Comparison of ENCODE assay signal across 9 cellular contexts in the genomic region with DNA sequence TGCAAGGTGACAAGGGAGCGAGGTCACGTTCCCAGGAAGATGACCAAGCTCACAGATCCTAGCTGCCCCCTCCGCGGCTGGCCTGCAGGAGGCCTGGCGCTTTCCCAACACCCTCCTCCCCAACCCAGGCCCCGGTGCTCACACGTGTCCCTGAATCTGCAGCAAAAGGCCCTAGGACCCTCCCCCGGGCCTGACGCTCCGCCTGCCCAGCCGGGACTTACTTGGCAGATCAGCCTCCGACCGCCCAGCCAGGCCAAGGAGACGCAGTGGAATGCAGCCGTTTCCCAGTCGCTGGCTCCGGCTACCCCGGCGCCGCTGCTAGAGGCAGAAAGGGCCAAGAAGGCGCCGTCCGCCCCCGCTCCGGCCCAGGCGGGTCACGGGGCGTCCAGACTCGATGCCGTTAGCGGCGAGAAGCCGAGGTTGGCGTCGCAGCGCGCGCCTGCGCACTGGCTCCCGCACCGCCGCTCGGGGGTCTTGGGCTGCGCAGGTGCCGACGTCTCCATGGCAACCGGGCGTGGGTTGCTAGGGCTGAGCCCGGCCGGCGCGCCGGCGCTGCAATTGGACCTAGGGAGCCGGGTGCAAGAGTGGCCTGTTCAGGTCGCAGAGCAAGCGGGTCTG. TPM values are rescaled to one million over a fixed set of nuclear protein-coding genes. Genes with fewer than 3 reads are reported as not detected.
DNase-seq lines count a peak whose midpoint lies in the region; ATAC-seq and TF ChIP-seq lines count a peak whose summit lies in the region.
"Had no signal": no experiment of that assay in that cellular context is flagged by ENCODE, and none has a peak within 500 bp of the region (broad histone marks: within the 10 kb centered on the region; RNA-seq: fewer than 3 reads in every experiment).

A gene with protein sequence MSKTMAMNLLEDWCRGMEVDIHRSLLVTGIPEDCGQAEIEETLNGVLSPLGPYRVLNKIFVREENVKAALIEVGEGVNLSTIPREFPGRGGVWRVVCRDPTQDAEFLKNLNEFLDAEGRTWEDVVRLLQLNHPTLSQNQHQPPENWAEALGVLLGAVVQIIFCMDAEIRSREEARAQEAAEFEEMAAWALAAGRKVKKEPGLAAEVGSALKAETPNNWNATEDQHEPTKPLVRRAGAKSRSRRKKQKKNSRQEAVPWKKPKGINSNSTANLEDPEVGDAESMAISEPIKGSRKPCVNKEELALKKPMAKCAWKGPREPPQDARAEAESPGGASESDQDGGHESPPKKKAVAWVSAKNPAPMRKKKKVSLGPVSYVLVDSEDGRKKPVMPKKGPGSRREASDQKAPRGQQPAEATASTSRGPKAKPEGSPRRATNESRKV (minus strand): TSS at position 448 of the 618 bp plus-strand sequence. CDS start 528 bp downstream, outside the sequence.

- no peak within 1 kb of the TSS for H3K27ac Mint-ChIP-seq in natural killer cell treated with Interleukin-12 subunit alpha and Interleukin-12 subunit beta and Interleukin-15 and Interleukin-18, amount 100 ng/mL, for 72 hours
- H3K27ac Mint-ChIP-seq in natural killer cell = no peak within 1 kb of the TSS
- H3K27ac Mint-ChIP-seq in activated naive CD8-positive, alpha-beta T cell treated with anti-CD3 and anti-CD28 coated beads, Interleukin-2, amount 10 ng/mL, durations not matched to agents 7 days and 5 days = no peak within 1 kb of the TSS

- no peaks in the 10 kb centered on the region for H3K36me3 Mint-ChIP-seq in natural killer cell treated with Interleukin-12 subunit alpha and Interleukin-12 subunit beta and Interleukin-15 and Interleukin-18, amount 100 ng/mL, for 72 hours
- H3K36me3 Mint-ChIP-seq in natural killer cell = no peaks in the 10 kb centered on the region
- no peaks in the 10 kb centered on the region for H3K36me3 Mint-ChIP-seq in activated naive CD8-positive, alpha-beta T cell treated with anti-CD3 and anti-CD28 coated beads, Interleukin-2, amount 10 ng/mL, durations not matched to agents 7 days and 5 days

- POLR2A ChIA-PET in activated naive CD8-positive, alpha-beta T cell treated with anti-CD3 and anti-CD28 coated beads, Interleukin-2, amount 10 ng/mL, durations not matched to agents 7 days and 5 days (lab: Charles Lee) = interaction anchor here (0.5 kb wide), 1 partner anchor 1713 kb away, joined by 4 read pairs; no protein-coding TSS in a partner anchor

- H3K4me3 ChIP-seq in prostate gland = peak within 1 kb of the TSS; percentile 28 to 34

- peaks cover 0 to 6% of the 10 kb centered on the region in 2 donors for H3K4me1 Mint-ChIP-seq in natural killer cell treated with Interleukin-12 subunit alpha and Interleukin-12 subunit beta and Interleukin-15 and Interleukin-18, amount 100 ng/mL, for 72 hours (ENCODE audit: low read depth in 2 of 2)
- no peaks in the 10 kb centered on the region for H3K4me1 Mint-ChIP-seq in natural killer cell
- peaks cover 5% of the 10 kb centered on the region for H3K4me1 Mint-ChIP-seq in activated naive CD8-positive, alpha-beta T cell treated with anti-CD3 and anti-CD28 coated beads, Interleukin-2, amount 10 ng/mL, durations not matched to agents 7 days and 5 days

- no peaks in the 10 kb centered on the region for H3K4me1 ChIP-seq in prostate gland (replicated peaks)

- TF ChIP-seq POLR2A in prostate gland (IDR thresholded peaks at IDR 0.05) = no peak

- WGBS in prostate gland = 2% methylated on average over 50 of the region's 57 CpGs

- peak within 1 kb of the TSS; percentile 8 to 78 for H3K27ac ChIP-seq in prostate gland

- H3K27me3 Mint-ChIP-seq in natural killer cell treated with Interleukin-12 subunit alpha and Interleukin-12 subunit beta and Interleukin-15 and Interleukin-18, amount 100 ng/mL, for 72 hours = peaks cover 37 to 55% of the 10 kb centered on the region in 2 donors
- H3K27me3 Mint-ChIP-seq in natural killer cell (ENCODE audit: low read depth in 2 of 2) = peaks cover 36 to 42% of the 10 kb centered on the region in 2 donors
- H3K27me3 Mint-ChIP-seq in activated naive CD8-positive, alpha-beta T cell treated with anti-CD3 and anti-CD28 coated beads, Interleukin-2, amount 10 ng/mL, durations not matched to agents 7 days and 5 days = peaks cover 34% of the 10 kb centered on the region

- ATAC-seq in natural killer cell treated with Interleukin-12 subunit alpha and Interleukin-12 subunit beta and Interleukin-15 and Interleukin-18, amount 100 ng/mL, for 72 hours = peak; percentile 32 to 34
- ATAC-seq in natural killer cell (no peak), left cardiac atrium (peak; percentile 93 to 95), HG03432 (IDR thresholded peaks at IDR 0.05; ENCODE audit: unreplicated experiment) (no peak), GM21737 (IDR thresholded peaks at IDR 0.05; ENCODE audit: unreplicated experiment) (no peak)
- peak; percentile 62 for ATAC-seq in activated naive CD8-positive, alpha-beta T cell treated with anti-CD3 and anti-CD28 coated beads, Interleukin-2, amount 10 ng/mL, durations not matched to agents 7 days and 5 days (ENCODE audit: low read depth)

- no peaks in the 10 kb centered on the region for H3K36me3 ChIP-seq in prostate gland

- no peaks in the 10 kb centered on the region for H3K9me3 ChIP-seq in prostate gland

- DNase-seq in natural killer cell treated with Interleukin-12 subunit alpha and Interleukin-12 subunit beta and Interleukin-15 and Interleukin-18, amount 100 ng/mL, for 72 hours (ENCODE audit: low spot score) = no peak
- no peak for DNase-seq in natural killer cell
- peak; percentile 53 for DNase-seq in activated naive CD8-positive, alpha-beta T cell treated with anti-CD3 and anti-CD28 coated beads, Interleukin-2, amount 10 ng/mL, durations not matched to agents 7 days and 5 days
- DNase-seq in left cardiac atrium = peak; percentile 88
- no peak for DNase-seq in prostate gland (ENCODE audit: low spot score)
- DNase-seq in HuH-7.5 (ENCODE audit: low spot score) = no peak
- DNase-seq: DND-41 had no signal

- H3K27me3 ChIP-seq in prostate gland (replicated peaks; ENCODE audit: insufficient read depth) = no peaks in the 10 kb centered on the region

- no peak for TF ChIP-seq CTCF in natural killer cell (IDR thresholded peaks at IDR 0.05)
- TF ChIP-seq CTCF in prostate gland (IDR thresholded peaks at IDR 0.05) = peak in 1 of 4 experiments; percentile 6

- H3K4me3 Mint-ChIP-seq in natural killer cell treated with Interleukin-12 subunit alpha and Interleukin-12 subunit beta and Interleukin-15 and Interleukin-18, amount 100 ng/mL, for 72 hours = no peak within 1 kb of the TSS
- no peak within 1 kb of the TSS for H3K4me3 Mint-ChIP-seq in natural killer cell
- H3K4me3 Mint-ChIP-seq in activated naive CD8-positive, alpha-beta T cell treated with anti-CD3 and anti-CD28 coated beads, Interleukin-2, amount 10 ng/mL, durations not matched to agents 7 days and 5 days = peak within 1 kb of the TSS; percentile 54

- no peaks in the 10 kb centered on the region for H3K9me3 Mint-ChIP-seq in natural killer cell treated with Interleukin-12 subunit alpha and Interleukin-12 subunit beta and Interleukin-15 and Interleukin-18, amount 100 ng/mL, for 72 hours
- H3K9me3 Mint-ChIP-seq in natural killer cell = no peaks in the 10 kb centered on the region
- H3K9me3 Mint-ChIP-seq in activated naive CD8-positive, alpha-beta T cell treated with anti-CD3 and anti-CD28 coated beads, Interleukin-2, amount 10 ng/mL, durations not matched to agents 7 days and 5 days = no peaks in the 10 kb centered on the region

- intact Hi-C loops in natural killer cell (cut with micrococcal nuclease) = no loop called here
- intact Hi-C loops in left cardiac atrium (cut with DNase I) = no loop called here
- intact Hi-C loops in prostate gland (cut with DNase I) = no loop called here

RNA-seq across cellular contexts. Expression of the gene that starts here (rescaled TPM):
- total RNA-seq in natural killer cell treated with Interleukin-12 subunit alpha and Interleukin-12 subunit beta and Interleukin-15 and Interleukin-18, amount 100 ng/mL, for 72 hours = not detected
- total RNA-seq in natural killer cell (not detected), left cardiac atrium (10 to 100 TPM; 13.9 to 16.5 TPM), prostate gland (10 to 100 TPM; 17.0 to 26.5 TPM)
- total RNA-seq in activated naive CD8-positive, alpha-beta T cell treated with anti-CD3 and anti-CD28 coated beads, Interleukin-2, amount 10 ng/mL, durations not matched to agents 7 days and 5 days = 1 to 10 TPM; 1.7 to 1.8 TPM

Comparison
In these comparisons a context has a peak if more than half of its experiments do, and no peak if none do; other contexts are left out.
1. RNA of the gene that starts here (total RNA-seq): 17.0 to 26.5 TPM in prostate gland and 13.9 to 16.5 TPM in left cardiac atrium; 1.7 to 1.8 TPM in activated naive CD8-positive, alpha-beta T cell treated with anti-CD3 and anti-CD28 coated beads, Interleukin-2, amount 10 ng/mL, durations not matched to agents 7 days and 5 days, not detected in natural killer cell treated with Interleukin-12 subunit alpha and Interleukin-12 subunit beta and Interleukin-15 and Interleukin-18, amount 100 ng/mL, for 72 hours and not detected in natural killer cell; every median in the first group is over 4 times any median in the second.
2. Peak in ATAC-seq in natural killer cell treated with Interleukin-12 subunit alpha and Interleukin-12 subunit beta and Interleukin-15 and Interleukin-18, amount 100 ng/mL, for 72 hours; RNA of the gene not detected or under 1 TPM.
3. ATAC-seq: peak in activated naive CD8-positive, alpha-beta T cell treated with anti-CD3 and anti-CD28 coated beads, Interleukin-2, amount 10 ng/mL, durations not matched to agents 7 days and 5 days (single experiment) and left cardiac atrium (2 of 2); none in natural killer cell (0 of 3), HG03432 (single experiment) and GM21737 (single experiment).
4. DNase-seq: peak in activated naive CD8-positive, alpha-beta T cell treated with anti-CD3 and anti-CD28 coated beads, Interleukin-2, amount 10 ng/mL, durations not matched to agents 7 days and 5 days (single experiment) and left cardiac atrium (single experiment); none in natural killer cell treated with Interleukin-12 subunit alpha and Interleukin-12 subunit beta and Interleukin-15 and Interleukin-18, amount 100 ng/mL, for 72 hours (single experiment), natural killer cell (single experiment), prostate gland (single experiment) and HuH-7.5 (single experiment).